1 cellular context compared by ENCODE assay signal in genomic region chr13:37059136-37059847, GRCh38.
A peak's percentile ranks its signal among the peaks of the same experiment; 100 is the strongest.
TF ChIP-seq lines count a peak whose summit lies in the region.

SUPT20H (minus strand) TSS chr13:37059688; CDS start chr13:37051490, 8,198 bp downstream.

TF ChIP-seq in HepG2, 621 proteins besides CTCF, POLR2A, EP300 and RAD21 (continued from another document and continues in another):
- no peak for TF ChIP-seq ZBTB14 (CRISPR knock-in tag; IDR thresholded peaks at IDR 0.05)
- TF ChIP-seq IKZF4 (CRISPR knock-in tag; IDR thresholded peaks at IDR 0.05; ENCODE audit: borderline replicate concordance, low read depth, not compliant biosample characterization): peak; percentile 37
- no peak for TF ChIP-seq ZSCAN29 (CRISPR knock-in tag; conservative IDR thresholded peaks at IDR 0.05)
- peak; percentile 88 for TF ChIP-seq ARNT2 (CRISPR knock-in tag; IDR thresholded peaks at IDR 0.05; ENCODE audit: low read depth)
- 0 out of 2 replicates have a peak, but pooled peaks have one; percentile 72 for TF ChIP-seq MZF1 (CRISPR knock-in tag; IDR thresholded peaks at IDR 0.05; ENCODE audit: borderline replicate concordance)
- peak; percentile 72; the same call in 1 of the 2 replicates for TF ChIP-seq DMAP1 (CRISPR knock-in tag; IDR thresholded peaks at IDR 0.05)
- TF ChIP-seq RFXAP (CRISPR knock-in tag; IDR thresholded peaks at IDR 0.05; ENCODE audit: borderline replicate concordance): peak; percentile 57
- no peak for TF ChIP-seq ZNF691 (CRISPR knock-in tag; IDR thresholded peaks at IDR 0.05; ENCODE audit: borderline replicate concordance, low read depth)
- peak; percentile 86 for TF ChIP-seq ASH2L (IDR thresholded peaks at IDR 0.05; ENCODE audit: insufficient read length, low read depth, low read length)
- TF ChIP-seq ZIK1 (CRISPR knock-in tag; IDR thresholded peaks at IDR 0.05; ENCODE audit: borderline replicate concordance, low read depth): no peak
- peak; percentile 50; the same call in 1 of the 2 replicates for TF ChIP-seq SNAI1 (CRISPR knock-in tag; IDR thresholded peaks at IDR 0.05; ENCODE audit: borderline replicate concordance)
- TF ChIP-seq RFXANK (CRISPR knock-in tag; IDR thresholded peaks at IDR 0.05): no peak
- peak; percentile 28; the same call in 1 of the 2 replicates for TF ChIP-seq ZNF264 (CRISPR knock-in tag; IDR thresholded peaks at IDR 0.05)
- no peak for TF ChIP-seq PCBP2 (optimal IDR thresholded peaks at IDR 0.05; ENCODE audit: low read depth, low read length, poor library complexity, severe bottlenecking)
- TF ChIP-seq MTF1 (CRISPR knock-in tag; IDR thresholded peaks at IDR 0.05): no peak
- no peak for TF ChIP-seq HIC2 (CRISPR knock-in tag; IDR thresholded peaks at IDR 0.05; ENCODE audit: low read depth)
- no peak for TF ChIP-seq CENPT (CRISPR knock-in tag; IDR thresholded peaks at IDR 0.05; ENCODE audit: low read depth)
- peak; percentile 89 for TF ChIP-seq ZNF547 (CRISPR knock-in tag; IDR thresholded peaks at IDR 0.05)
- TF ChIP-seq ZBTB33 (CRISPR knock-in tag; IDR thresholded peaks at IDR 0.05): no peak
- peak; percentile 46; the same call in 1 of the 2 replicates for TF ChIP-seq ZNF343 (CRISPR knock-in tag; IDR thresholded peaks at IDR 0.05)
- peak; percentile 77; the same call in 1 of the 2 replicates for TF ChIP-seq KAT7 (CRISPR knock-in tag; IDR thresholded peaks at IDR 0.05; ENCODE audit: borderline replicate concordance)
- no peak for TF ChIP-seq GTF2F1 (IDR thresholded peaks at IDR 0.05; ENCODE audit: low read length)
- TF ChIP-seq DBP (CRISPR knock-in tag; IDR thresholded peaks at IDR 0.05; ENCODE audit: not compliant biosample characterization): peak; percentile 35
- no peak for TF ChIP-seq RCOR2 (CRISPR knock-in tag; IDR thresholded peaks at IDR 0.05)
- no peak for TF ChIP-seq ZNF878 (CRISPR knock-in tag; IDR thresholded peaks at IDR 0.05)
- no peak; the same call in 1 of the 2 replicates for TF ChIP-seq SKIL (CRISPR knock-in tag; IDR thresholded peaks at IDR 0.05; ENCODE audit: borderline replicate concordance)
- TF ChIP-seq TRAFD1 (CRISPR knock-in tag; IDR thresholded peaks at IDR 0.05; ENCODE audit: borderline replicate concordance): no peak
- TF ChIP-seq ZNF775 (CRISPR knock-in tag; IDR thresholded peaks at IDR 0.05; ENCODE audit: borderline replicate concordance): no peak
- TF ChIP-seq SP4 (CRISPR knock-in tag; IDR thresholded peaks at IDR 0.05): peak; percentile 86
- TF ChIP-seq SMAD3 (CRISPR knock-in tag; IDR thresholded peaks at IDR 0.05): no peak
- no peak for TF ChIP-seq ZNF224 (CRISPR knock-in tag; IDR thresholded peaks at IDR 0.05)
- TF ChIP-seq ATF7 (IDR thresholded peaks at IDR 0.05): no peak
- TF ChIP-seq ATF7 (CRISPR knock-in tag; IDR thresholded peaks at IDR 0.05): no peak
- TF ChIP-seq KLF15 (CRISPR knock-in tag; IDR thresholded peaks at IDR 0.05; ENCODE audit: borderline replicate concordance): 0 out of 2 replicates have a peak, but pooled peaks have one; percentile 51
- TF ChIP-seq RBFOX2 (IDR thresholded peaks at IDR 0.05; ENCODE audit: low read depth, low read length): peak; percentile 96
- no peak for TF ChIP-seq ZNF605 (CRISPR knock-in tag; IDR thresholded peaks at IDR 0.05)
- no peak for TF ChIP-seq ZNF788 (CRISPR knock-in tag; IDR thresholded peaks at IDR 0.05; ENCODE audit: borderline replicate concordance)
- TF ChIP-seq TRIM22 (IDR thresholded peaks at IDR 0.05): no peak
- no peak for TF ChIP-seq FOXO4 (CRISPR knock-in tag; conservative IDR thresholded peaks at IDR 0.05)
- no peak for TF ChIP-seq SUZ12 (IDR thresholded peaks at IDR 0.05; ENCODE audit: low read depth, low read length)
- TF ChIP-seq DR1 (CRISPR knock-in tag; IDR thresholded peaks at IDR 0.05): no peak; the same call in 1 of the 2 replicates
- peak; percentile 75 to 86 for TF ChIP-seq HMGXB4 (CRISPR knock-in tag; IDR thresholded peaks at IDR 0.05; ENCODE audit: borderline replicate concordance in 1 of 2, low read depth in 1 of 2)
- no peak for TF ChIP-seq TOE1 (CRISPR knock-in tag; IDR thresholded peaks at IDR 0.05)
- no peak for TF ChIP-seq HNF4G (IDR thresholded peaks at IDR 0.05; ENCODE audit: borderline replicate concordance, low read depth, low read length)
- TF ChIP-seq HNF4G (CRISPR knock-in tag; IDR thresholded peaks at IDR 0.05; ENCODE audit: borderline replicate concordance, low read depth): 0 out of 2 replicates have a peak, but pooled peaks have one; percentile 66
- TF ChIP-seq HNF1B (CRISPR knock-in tag; IDR thresholded peaks at IDR 0.05): no peak
